ENCODE assay signal across 1 cellular context in genomic region chr9:12708562-12709298, GRCh38.
TF ChIP-seq lines count a peak whose summit lies in the region.

No MANE protein-coding gene starts in this region.

TF ChIP-seq in HepG2, 621 proteins besides CTCF, POLR2A, EP300 and RAD21:
- TF ChIP-seq ZBTB21 (CRISPR knock-in tag; IDR thresholded peaks at IDR 0.05) (no peak), FOXM1 (CRISPR knock-in tag; IDR thresholded peaks at IDR 0.05) (no peak), NFE2L1 (CRISPR knock-in tag; IDR thresholded peaks at IDR 0.05; ENCODE audit: borderline replicate concordance) (no peak), FOSL1 (CRISPR knock-in tag; IDR thresholded peaks at IDR 0.05; ENCODE audit: borderline replicate concordance) (no peak)
TF ChIP-seq in HepG2: peak in this region for 0.
